11 cellular contexts compared by ENCODE assay signal in the genomic region with DNA sequence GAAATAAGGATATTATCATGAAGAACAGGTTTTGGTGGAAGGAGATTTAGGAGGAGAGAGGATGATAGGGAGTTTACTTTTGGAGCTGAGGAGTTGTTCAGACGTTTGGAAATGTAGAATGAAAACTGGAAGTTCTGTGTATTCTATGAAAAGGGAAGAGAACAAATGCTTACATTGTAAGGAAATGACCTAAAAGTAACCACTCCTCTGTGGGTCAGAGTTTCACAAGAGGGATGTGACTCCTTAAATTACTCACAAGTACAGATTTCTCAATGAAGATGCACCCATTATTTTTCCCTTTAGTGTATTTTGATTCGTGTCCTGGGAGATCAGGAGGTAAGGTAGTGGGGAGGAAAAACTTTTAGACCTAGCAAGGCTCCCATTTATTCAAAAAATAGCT. TPM values are rescaled to one million over a fixed set of nuclear protein-coding genes. Genes with fewer than 3 reads are reported as not detected.
DNase-seq lines count a peak whose midpoint lies in the region; ATAC-seq, FAIRE-seq and TF ChIP-seq lines count a peak whose summit lies in the region.
"Had no signal": no experiment of that assay in that cellular context is flagged by ENCODE, and none has a peak within 500 bp of the region (broad histone marks: within the 10 kb centered on the region; RNA-seq: fewer than 3 reads in every experiment).

No MANE protein-coding gene starts in this region.

- intact Hi-C loops in PC-9 (cut with micrococcal nuclease; ENCODE audit: unreplicated experiment) = no loop called here
- intact Hi-C loops in esophagus muscularis mucosa (cut with DNase I) = no loop called here
- intact Hi-C loops in spleen (cut with DNase I; ENCODE audit: low total_unique reads) = no loop called here
- intact Hi-C loops in left cardiac atrium (cut with DNase I) = no loop called here
- intact Hi-C loops in naive thymus-derived CD4-positive, alpha-beta T cell (cut with micrococcal nuclease) = loop anchor here (10.0 kb wide), 3 partner anchors 542 to 1388 kb away; a partner anchor contains a TSS

- no peak overlapping the region for H3K27ac ChIP-seq in PC-9
- peak overlapping the region; percentile 60 to 98 (median 93) for H3K27ac ChIP-seq in esophagus muscularis mucosa (replicated peaks in 1 of 4)
- H3K27ac ChIP-seq in spleen = peak overlapping the region in 6 of 8 donors; percentile 97 to 99 (median 98)
- no peak overlapping the region for H3K27ac ChIP-seq in naive thymus-derived CD4-positive, alpha-beta T cell (ENCODE audit: low read depth, low read length)

- H3K4me2 ChIP-seq in PC-9 = peak overlapping the region; percentile 83

- 37% methylated on average over 2 of the region's 2 CpGs for WGBS in esophagus muscularis mucosa
- 22 to 47% (median 28%) methylated on average over 2 of the region's 2 CpGs for WGBS in spleen, 5 donors

- DNase-seq in GM18507 (ENCODE audit: extremely low spot score, insufficient read length, low read depth) (no peak), PC-9 (no peak), esophagus muscularis mucosa (ENCODE audit: extremely low spot score) (no peak), spleen (no peak), left cardiac atrium (no peak), dedifferentiated amniotic fluid mesenchymal stem cell (ENCODE audit: extremely low spot score) (no peak)
- DNase-seq in naive thymus-derived CD4-positive, alpha-beta T cell = no peak
- DNase-seq: activated CD8-positive, alpha-beta memory T cell treated with anti-CD3 and anti-CD28 coated beads for 24 hours; NCI-H1417 treated with DMSO at 0.1 percent for 48 hours; RPMI8226 had no signal

- H3K4me3 Mint-ChIP-seq in naive thymus-derived CD4-positive, alpha-beta T cell = peak overlapping the region in 5 of 10 donors; percentile 1 to 99 (median 8)

- H3K27me3 ChIP-seq in PC-9 (ENCODE audit: insufficient read depth, low read depth) = no peaks in the 10 kb centered on the region
- no peaks in the 10 kb centered on the region for H3K27me3 ChIP-seq in esophagus muscularis mucosa
- H3K27me3 ChIP-seq in spleen (replicated peaks in 1 of 7) = no peaks in the 10 kb centered on the region
- H3K27me3 ChIP-seq in naive thymus-derived CD4-positive, alpha-beta T cell (ENCODE audit: control insufficient read depth in 2 of 2, insufficient read depth in 2 of 2, low read length in 2 of 2) = no peaks in the 10 kb centered on the region

- peaks cover 22% of the 10 kb centered on the region for H4K20me1 ChIP-seq in PC-9 (ENCODE audit: insufficient read depth)

- TF ChIP-seq EP300 in esophagus muscularis mucosa (IDR thresholded peaks at IDR 0.05) = no peak

- peaks cover 0 to 10% (median 0%) of the 10 kb centered on the region in 11 donors for H3K9me3 Mint-ChIP-seq in naive thymus-derived CD4-positive, alpha-beta T cell

- no peak for TF ChIP-seq CTCF in PC-9 (conservative IDR thresholded peaks at IDR 0.05)
- no peak for TF ChIP-seq CTCF in esophagus muscularis mucosa (IDR thresholded peaks at IDR 0.05)
- TF ChIP-seq CTCF in spleen (IDR thresholded peaks at IDR 0.05 in 8 of 11, conservative IDR thresholded peaks at IDR 0.05 in 3 of 11) = no peak

- no peaks in the 10 kb centered on the region for H3K27me3 Mint-ChIP-seq in naive thymus-derived CD4-positive, alpha-beta T cell

- H3K36me3 ChIP-seq in PC-9 (ENCODE audit: low read depth) = no peaks in the 10 kb centered on the region
- H3K36me3 ChIP-seq in esophagus muscularis mucosa = no peaks in the 10 kb centered on the region
- no peaks in the 10 kb centered on the region for H3K36me3 ChIP-seq in spleen
- peaks cover 0 to 9% (median 0%) of the 10 kb centered on the region in 3 experiments for H3K36me3 ChIP-seq in naive thymus-derived CD4-positive, alpha-beta T cell (ENCODE audit: control insufficient read depth in 2 of 3, insufficient read depth in 3 of 3, low read length in 3 of 3)

- H3K4me1 ChIP-seq in PC-9 (replicated peaks; ENCODE audit: insufficient read depth) = peaks cover 39% of the 10 kb centered on the region
- peaks cover 36 to 80% (median 65%) of the 10 kb centered on the region in 4 donors for H3K4me1 ChIP-seq in esophagus muscularis mucosa
- H3K4me1 ChIP-seq in spleen = peaks cover 10 to 88% (median 80%) of the 10 kb centered on the region in 6 donors
- peaks cover 14 to 36% of the 10 kb centered on the region in 2 donors for H3K4me1 ChIP-seq in naive thymus-derived CD4-positive, alpha-beta T cell (ENCODE audit: control insufficient read depth in 2 of 2, insufficient read depth in 2 of 2, low read length in 2 of 2)

- BruUV-seq in PC-9 (replicated peaks; lab: Mats Ljungman, UMichigan) = no TSS peak

- FAIRE-seq in GM18507 (lab: Jason Lieb, UNC) = peak; percentile 9

- no peak overlapping the region for H2AFZ ChIP-seq in PC-9

- CTCF ChIA-PET in PC-9 (lab: Charles Lee) = no interaction called here
- CTCF ChIA-PET in naive thymus-derived CD4-positive, alpha-beta T cell (lab: Charles Lee) = no interaction called here

- H3K36me3 Mint-ChIP-seq in naive thymus-derived CD4-positive, alpha-beta T cell = peaks cover 0 to 27% (median 25%) of the 10 kb centered on the region in 5 donors

- H3K9me3 ChIP-seq in PC-9 (ENCODE audit: insufficient read depth, low read depth) = 0 out of 2 replicates have a peak, but pooled peaks cover 6% of the 10 kb centered on the region
- no peaks in the 10 kb centered on the region for H3K9me3 ChIP-seq in esophagus muscularis mucosa
- peaks cover 0 to 9% (median 2%) of the 10 kb centered on the region in 8 donors for H3K9me3 ChIP-seq in spleen
- H3K9me3 ChIP-seq in naive thymus-derived CD4-positive, alpha-beta T cell (ENCODE audit: control insufficient read depth in 2 of 3, low read length in 3 of 3) = no peaks in the 10 kb centered on the region

- peaks cover 48 to 92% (median 79%) of the 10 kb centered on the region in 7 donors for H3K4me1 Mint-ChIP-seq in naive thymus-derived CD4-positive, alpha-beta T cell

- H3K4me3 ChIP-seq in PC-9 = no peak overlapping the region
- H3K4me3 ChIP-seq in esophagus muscularis mucosa = peak overlapping the region in 1 of 4 donors; percentile 67
- H3K4me3 ChIP-seq in spleen = peak overlapping the region in 2 of 8 donors; percentile 77 to 93
- H3K4me3 ChIP-seq in naive thymus-derived CD4-positive, alpha-beta T cell (ENCODE audit: low read length) = no peak overlapping the region

- peaks cover 21% of the 10 kb centered on the region for H3F3A ChIP-seq in PC-9 (ENCODE audit: insufficient read depth, low read depth)

- ATAC-seq in left cardiac atrium = no peak
- ATAC-seq in naive thymus-derived CD4-positive, alpha-beta T cell = no peak

- peaks cover 89% of the 10 kb centered on the region for H3K79me2 ChIP-seq in PC-9 (ENCODE audit: low read depth)

- no peak for TF ChIP-seq POLR2A in esophagus muscularis mucosa (IDR thresholded peaks at IDR 0.05; ENCODE audit: low read depth)
- TF ChIP-seq POLR2A in spleen (IDR thresholded peaks at IDR 0.05) = no peak

- H3K9me2 ChIP-seq in PC-9 (ENCODE audit: insufficient read depth) = no peaks in the 10 kb centered on the region

- POLR2A ChIA-PET in PC-9 (lab: Charles Lee; ENCODE audit: unreplicated experiment) = no interaction called here
- POLR2A ChIA-PET in naive thymus-derived CD4-positive, alpha-beta T cell (lab: Charles Lee) = no interaction called here

- no peak overlapping the region for H3K27ac Mint-ChIP-seq in naive thymus-derived CD4-positive, alpha-beta T cell

RNA-seq across cellular contexts. Expression of a gene that starts 4.0 kb away (rescaled TPM):
- total RNA-seq in PC-9 (2021) = 40.1 and 65.0 TPM in 2 replicates
- 10 to 100 TPM; 52.9 to 95.1 (median 78.2) TPM for total RNA-seq in esophagus muscularis mucosa
- 100 to 1,000 TPM in 5 of 7 donors, 10 to 100 TPM in 2; 85.1 to 137 (median 125) TPM for total RNA-seq in spleen
- 10 to 100 TPM; 30.7 to 36.8 (median 34.5) TPM for polyA plus RNA-seq in spleen
- total RNA-seq in left cardiac atrium = 10 to 100 TPM; 60.3 to 62.2 TPM
- 10 to 100 TPM; 41.2 to 68.5 (median 66.1) TPM for total RNA-seq in naive thymus-derived CD4-positive, alpha-beta T cell
- polyA plus RNA-seq in naive thymus-derived CD4-positive, alpha-beta T cell = 100 to 1,000 TPM; 106 to 131 TPM

RNA-seq across cellular contexts. Expression of a gene that starts 24.6 kb away (rescaled TPM):
- not detected in 2 replicates for total RNA-seq in PC-9 (2021)
- total RNA-seq in esophagus muscularis mucosa = under 1 TPM in 1 of 4 donors, not detected in 3; 0.13 TPM
- not detected for total RNA-seq in spleen
- polyA plus RNA-seq in spleen = under 1 TPM in 2 of 3 donors, not detected in 1; 0.03 to 0.10 TPM
- not detected for total RNA-seq in left cardiac atrium
- total RNA-seq in naive thymus-derived CD4-positive, alpha-beta T cell = not detected
- polyA plus RNA-seq in naive thymus-derived CD4-positive, alpha-beta T cell = not detected
- total RNA-seq: omental fat pad had no signal

Comparison
In these comparisons a context has a peak if more than half of its experiments do, and no peak if none do; other contexts are left out.
1. H3K27ac ChIP-seq: peak in esophagus muscularis mucosa (4 of 4) and spleen (6 of 8); none in PC-9 (single experiment) and naive thymus-derived CD4-positive, alpha-beta T cell (single experiment).
2. intact Hi-C loops: an anchor here in naive thymus-derived CD4-positive, alpha-beta T cell (10.0 kb wide); none called in PC-9, esophagus muscularis mucosa, spleen and left cardiac atrium.